In the genomic region with DNA sequence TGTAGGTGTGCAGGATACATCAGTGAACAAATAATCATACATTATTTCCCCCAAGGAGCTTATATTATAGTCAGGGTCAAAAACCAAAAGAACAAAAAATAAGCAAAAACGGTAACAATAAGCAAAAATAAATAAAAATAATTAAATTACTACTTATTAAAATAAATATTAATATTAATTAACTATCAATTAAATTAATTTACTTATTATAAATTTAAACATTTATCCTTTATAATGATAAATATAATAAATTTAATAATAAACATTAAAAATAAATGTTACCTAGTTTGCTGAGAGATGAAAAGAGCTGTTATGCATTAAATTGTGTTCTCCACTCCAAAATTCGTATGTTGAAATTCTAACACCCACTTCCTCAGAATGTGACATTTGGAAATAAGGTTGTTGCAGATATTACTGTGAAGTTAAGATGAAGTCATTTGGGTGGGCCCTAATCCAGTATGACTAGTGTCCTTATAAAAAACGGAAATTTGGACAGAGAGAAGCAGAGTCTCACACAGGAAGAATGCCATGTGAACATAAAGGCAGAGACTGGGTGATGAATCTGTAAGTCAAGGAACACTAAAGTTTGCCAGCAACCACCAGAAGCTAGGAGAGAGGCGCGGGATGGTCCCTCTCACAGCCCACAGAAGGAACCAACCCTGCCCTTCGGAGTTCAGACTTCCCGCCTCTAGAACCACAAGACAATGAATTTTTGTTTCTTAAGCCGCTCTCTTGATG, we compare ENCODE assay signal across 19 cellular contexts.
DNase-seq lines count a peak whose midpoint lies in the region; ATAC-seq, FAIRE-seq and TF ChIP-seq lines count a peak whose summit lies in the region.
"Had no signal": no experiment of that assay in that cellular context is flagged by ENCODE, and none has a peak within 500 bp of the region (broad histone marks: within the 10 kb centered on the region; RNA-seq: fewer than 3 reads in every experiment).

No MANE protein-coding gene starts in this region.

- H3K9me2 ChIP-seq in PC-3 (replicated peaks; ENCODE audit: low read length) (no peaks in the 10 kb centered on the region), MM.1S (replicated peaks; ENCODE audit: insufficient read depth, low read length) (no peaks in the 10 kb centered on the region; the same call in 1 of the 2 replicates)

- no peak overlapping the region for H3K4me3 Mint-ChIP-seq in activated CD8-positive, alpha-beta memory T cell treated with anti-CD3 and anti-CD28 coated beads, Interleukin-2, amount 10 ng/mL, durations not matched to agents 7 days and 5 days
- H3K4me3 Mint-ChIP-seq: activated CD4-positive, alpha-beta T cell treated with anti-CD3 and anti-CD28 coated beads, Interleukin-2, amount 10 ng/mL, durations not matched to agents 7 days and 5 days; activated naive CD8-positive, alpha-beta T cell; natural killer cell treated with Interleukin-12 subunit alpha and Interleukin-12 subunit beta and Interleukin-15 and Interleukin-18, amount 100 ng/mL, for 72 hours; T-helper 17 cell had no signal

- TF ChIP-seq CTCF in PC-3 (conservative IDR thresholded peaks at IDR 0.05; ENCODE audit: low read depth, low read length) (no peak), fibroblast of mammary gland (conservative IDR thresholded peaks at IDR 0.05; ENCODE audit: control insufficient read depth, insufficient read depth, low read depth, low read length) (no peak), MM.1S (IDR thresholded peaks at IDR 0.05; ENCODE audit: low read length) (no peak)

- H3K36me3 Mint-ChIP-seq in activated CD8-positive, alpha-beta memory T cell treated with anti-CD3 and anti-CD28 coated beads, Interleukin-2, amount 10 ng/mL, durations not matched to agents 7 days and 5 days, result no peaks in the 10 kb centered on the region
- H3K36me3 Mint-ChIP-seq: activated naive CD8-positive, alpha-beta T cell; natural killer cell treated with Interleukin-12 subunit alpha and Interleukin-12 subunit beta and Interleukin-15 and Interleukin-18, amount 100 ng/mL, for 72 hours had no signal

- intact Hi-C loops in PC-3 (cut with micrococcal nuclease), result no loop called here

- peaks cover 3% of the 10 kb centered on the region for H3K27me3 Mint-ChIP-seq in activated CD8-positive, alpha-beta memory T cell treated with anti-CD3 and anti-CD28 coated beads, Interleukin-2, amount 10 ng/mL, durations not matched to agents 7 days and 5 days

- no peaks in the 10 kb centered on the region for H3K9me3 Mint-ChIP-seq in activated CD8-positive, alpha-beta memory T cell treated with anti-CD3 and anti-CD28 coated beads, Interleukin-2, amount 10 ng/mL, durations not matched to agents 7 days and 5 days (ENCODE audit: low read depth)
- H3K9me3 Mint-ChIP-seq: activated CD4-positive, alpha-beta T cell treated with anti-CD3 and anti-CD28 coated beads, Interleukin-2, amount 10 ng/mL, durations not matched to agents 7 days and 5 days; natural killer cell treated with Interleukin-12 subunit alpha and Interleukin-12 subunit beta and Interleukin-15 and Interleukin-18, amount 100 ng/mL, for 72 hours had no signal

- TF ChIP-seq POLR2A in GM12892 (IDR thresholded peaks at IDR 0.05; ENCODE audit: low read depth, low read length), result no peak

- H2AFZ ChIP-seq in PC-3 (ENCODE audit: low read length) (no peak overlapping the region), MM.1S (ENCODE audit: low read length) (no peak overlapping the region)

- no peaks in the 10 kb centered on the region for H3K36me3 ChIP-seq in PC-3 (ENCODE audit: low read depth, low read length)
- no peaks in the 10 kb centered on the region for H3K36me3 ChIP-seq in MM.1S (replicated peaks; ENCODE audit: insufficient read depth, low read length)
- H3K36me3 ChIP-seq: gastrocnemius medialis, uterus had no signal

- FAIRE-seq in A204.1 (lab: Jason Lieb, UNC) (peak; percentile 92), GM12892 (lab: Jason Lieb, UNC) (no peak)
- FAIRE-seq: GM18507 had no signal

- CTCF ChIA-PET in PC-3 (lab: Charles Lee), result no interaction called here
- CTCF ChIA-PET in activated CD8-positive, alpha-beta memory T cell treated with anti-CD3 and anti-CD28 coated beads, Interleukin-2, amount 10 ng/mL, durations not matched to agents 7 days and 5 days (lab: Charles Lee), result interaction anchor here (0.7 kb wide), 1 partner anchor 121 kb away, joined by 3 read pairs; no protein-coding TSS in a partner anchor

- no peaks in the 10 kb centered on the region for H3K27me3 ChIP-seq in PC-3 (ENCODE audit: low read length)
- no peaks in the 10 kb centered on the region for H3K27me3 ChIP-seq in MM.1S (replicated peaks; ENCODE audit: insufficient read depth, low read length)
- H3K27me3 ChIP-seq: gastrocnemius medialis, uterus had no signal

- POLR2A ChIA-PET in PC-3 (lab: Charles Lee; ENCODE audit: unreplicated experiment), result no interaction called here

- no peak overlapping the region for H3K27ac Mint-ChIP-seq in activated CD8-positive, alpha-beta memory T cell treated with anti-CD3 and anti-CD28 coated beads, Interleukin-2, amount 10 ng/mL, durations not matched to agents 7 days and 5 days
- H3K27ac Mint-ChIP-seq: activated CD4-positive, alpha-beta T cell treated with anti-CD3 and anti-CD28 coated beads, Interleukin-2, amount 10 ng/mL, durations not matched to agents 7 days and 5 days; activated naive CD8-positive, alpha-beta T cell; natural killer cell treated with Interleukin-12 subunit alpha and Interleukin-12 subunit beta and Interleukin-15 and Interleukin-18, amount 100 ng/mL, for 72 hours; T-helper 17 cell had no signal

- H3K27ac ChIP-seq in PC-3 (ENCODE audit: low read length) (no peak overlapping the region), MM.1S (ENCODE audit: low read length) (no peak overlapping the region)
- H3K27ac ChIP-seq: gastrocnemius medialis, RWPE1, uterus had no signal

- H3K4me3 ChIP-seq in PC-3 (ENCODE audit: low read length) (no peak overlapping the region), fibroblast of mammary gland (ENCODE audit: control insufficient read depth, low read depth, low read length) (no peak overlapping the region), MM.1S (ENCODE audit: low read length) (no peak overlapping the region)
- H3K4me3 ChIP-seq: gastrocnemius medialis, uterus had no signal

- H3K9me3 ChIP-seq in PC-3 (ENCODE audit: low read length) (no peaks in the 10 kb centered on the region), MM.1S (replicated peaks; ENCODE audit: insufficient read depth, low read length) (no peaks in the 10 kb centered on the region)
- H3K9me3 ChIP-seq: gastrocnemius medialis, uterus had no signal

- H3K4me1 ChIP-seq in PC-3 (ENCODE audit: insufficient read depth, low read length), result peaks cover 5% of the 10 kb centered on the region; the same call in 1 of the 2 replicates
- H3K4me1 ChIP-seq in MM.1S (ENCODE audit: low read length), result no peaks in the 10 kb centered on the region
- H3K4me1 ChIP-seq: gastrocnemius medialis, uterus had no signal

- peak; percentile 20 for DNase-seq in GM03348 (ENCODE audit: low spot score)
- peak; percentile 10 for DNase-seq in PC-3
- peak; percentile 87 for DNase-seq in fibroblast of mammary gland (ENCODE audit: low read depth)
- DNase-seq in MM.1S, result no peak
- DNase-seq in NCI-H2196 treated with DMSO at 0.1 percent for 48 hours (lab: John Stamatoyannopoulos, UW; ENCODE audit: unreplicated experiment), result no peak
- DNase-seq in GM12892 (ENCODE audit: insufficient read length), result no peak
- DNase-seq in activated CD8-positive, alpha-beta memory T cell treated with anti-CD3 and anti-CD28 coated beads, Interleukin-2, amount 10 ng/mL, durations not matched to agents 7 days and 5 days, result no peak
- DNase-seq: activated CD4-positive, alpha-beta T cell treated with anti-CD3 and anti-CD28 coated beads, Interleukin-2, amount 10 ng/mL, durations not matched to agents 7 days and 5 days; gastrocnemius medialis; NCI-H2081; NCI-H69; stimulated activated naive CD8-positive, alpha-beta T cell treated with anti-CD3 and anti-CD28 coated beads, Interleukin-15, Interleukin-2, amounts not matched to agents 100 U/mL and 50 U/mL, for 24 hours; T-helper 17 cell; uterus had no signal

- H3K4me2 ChIP-seq in PC-3 (ENCODE audit: low read length), result no peak overlapping the region
- no peak overlapping the region for H3K4me2 ChIP-seq in MM.1S (ENCODE audit: low read depth, low read length)

- H4K20me1 ChIP-seq in PC-3 (ENCODE audit: low read length) (no peaks in the 10 kb centered on the region), MM.1S (ENCODE audit: insufficient read depth, low read length) (no peaks in the 10 kb centered on the region)

- BruUV-seq in PC-3 (replicated peaks; lab: Mats Ljungman, UMichigan), result no TSS peak

- H3K9ac ChIP-seq in PC-3 (ENCODE audit: low read length) (no peak overlapping the region), MM.1S (ENCODE audit: low read length) (no peak overlapping the region)

- peak; percentile 24; the same call in 1 of the 2 replicates for ATAC-seq in PC-3
- no peak for ATAC-seq in activated CD8-positive, alpha-beta memory T cell treated with anti-CD3 and anti-CD28 coated beads, Interleukin-2, amount 10 ng/mL, durations not matched to agents 7 days and 5 days
- ATAC-seq: natural killer cell treated with Interleukin-12 subunit alpha and Interleukin-12 subunit beta and Interleukin-15 and Interleukin-18, amount 100 ng/mL, for 72 hours; stimulated activated naive CD8-positive, alpha-beta T cell treated with anti-CD3 and anti-CD28 coated beads, Interleukin-15, Interleukin-2, amounts not matched to agents 100 U/mL and 50 U/mL, for 24 hours; T-helper 17 cell had no signal

- H3K79me2 ChIP-seq in PC-3 (ENCODE audit: low read length) (no peaks in the 10 kb centered on the region), MM.1S (ENCODE audit: low read length) (no peaks in the 10 kb centered on the region)

- H3K4me1 Mint-ChIP-seq in activated CD8-positive, alpha-beta memory T cell treated with anti-CD3 and anti-CD28 coated beads, Interleukin-2, amount 10 ng/mL, durations not matched to agents 7 days and 5 days, result no peaks in the 10 kb centered on the region
- H3K4me1 Mint-ChIP-seq: activated CD4-positive, alpha-beta T cell treated with anti-CD3 and anti-CD28 coated beads, Interleukin-2, amount 10 ng/mL, durations not matched to agents 7 days and 5 days; T-helper 17 cell had no signal

- H3F3A ChIP-seq in PC-3 (ENCODE audit: low read length, unreplicated experiment), result no peaks in the 10 kb centered on the region
- no peaks in the 10 kb centered on the region for H3F3A ChIP-seq in MM.1S (ENCODE audit: insufficient read depth, low read length)

Comparison
In these comparisons a context has a peak if more than half of its experiments do, and no peak if none do; other contexts are left out.
1. DNase-seq: peak in GM03348 (single experiment), PC-3 (single experiment) and fibroblast of mammary gland (single experiment); none in MM.1S (single experiment), NCI-H2196 treated with DMSO at 0.1 percent for 48 hours (single experiment), GM12892 (single experiment) and activated CD8-positive, alpha-beta memory T cell treated with anti-CD3 and anti-CD28 coated beads, Interleukin-2, amount 10 ng/mL, durations not matched to agents 7 days and 5 days (single experiment).